9 cellular contexts compared by ENCODE assay signal in the genomic region with DNA sequence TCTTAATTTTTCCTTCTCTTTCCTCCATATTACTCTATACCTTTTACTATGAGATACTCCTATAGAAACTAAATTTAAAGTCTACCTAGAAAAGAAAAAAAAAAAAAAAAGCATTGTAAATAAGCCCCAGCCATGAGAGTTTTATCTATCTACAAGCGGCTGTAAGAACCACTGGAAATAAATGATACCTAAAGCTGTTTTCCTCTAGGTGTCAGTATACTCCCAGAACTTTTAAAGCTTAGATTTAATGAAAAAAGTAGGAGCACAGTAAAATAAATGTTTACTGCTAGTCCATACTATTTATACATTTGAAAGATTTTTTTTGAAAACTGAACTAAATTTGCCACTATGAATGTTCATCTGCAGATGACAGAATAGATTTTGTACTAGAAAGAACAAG. TPM values are rescaled to one million over a fixed set of nuclear protein-coding genes. Genes with fewer than 3 reads are reported as not detected.
DNase-seq lines count a peak whose midpoint lies in the region; ATAC-seq and TF ChIP-seq lines count a peak whose summit lies in the region.
"Had no signal": no experiment of that assay in that cellular context is flagged by ENCODE, and none has a peak within 500 bp of the region (broad histone marks: within the 10 kb centered on the region; RNA-seq: fewer than 3 reads in every experiment).

No MANE protein-coding gene starts in this region.

- no peak overlapping the region for H3K4me3 Mint-ChIP-seq in Caco-2 (ENCODE audit: unreplicated experiment)

- no TSS peak for BruUV-seq in Caco-2 (replicated peaks; lab: Mats Ljungman, UMichigan)

- H3K36me3 ChIP-seq in cardiac muscle cell (no peaks in the 10 kb centered on the region), aorta (ENCODE audit: control insufficient read depth in 1 of 2, insufficient read depth in 2 of 2, low read length in 1 of 2) (no peaks in the 10 kb centered on the region), Caco-2 (ENCODE audit: control insufficient read depth, insufficient read depth, low read length) (no peaks in the 10 kb centered on the region)

- ATAC-seq in left ventricle myocardium superior (peak; percentile 58), aorta (ENCODE audit: low FRiP score) (peak; percentile 74), omental fat pad (ENCODE audit: low FRiP score) (no peak), GM21528 (IDR thresholded peaks at IDR 0.05; ENCODE audit: low FRiP score, unreplicated experiment) (no peak)

- H3K27me3 ChIP-seq in cardiac muscle cell (no peaks in the 10 kb centered on the region), aorta (ENCODE audit: control insufficient read depth in 1 of 2, insufficient read depth in 2 of 2, low read length in 1 of 2) (no peaks in the 10 kb centered on the region), Caco-2 (replicated peaks; ENCODE audit: control insufficient read depth, insufficient read depth, low read length) (no peaks in the 10 kb centered on the region)

- TF ChIP-seq CTCF in cardiac muscle cell (IDR thresholded peaks at IDR 0.05; ENCODE audit: low read depth, low read length): peak; percentile 60
- no peak for TF ChIP-seq CTCF in omental fat pad (IDR thresholded peaks at IDR 0.05)
- peak in 1 of 2 experiments; percentile 36 for TF ChIP-seq CTCF in Caco-2 (IDR thresholded peaks at IDR 0.05; ENCODE audit: insufficient read depth in 1 of 2, low read depth in 1 of 2, low read length in 1 of 2, severe bottlenecking in 1 of 2, unreplicated experiment in 1 of 2)

- intact Hi-C loops in cardiac septum (cut with DNase I) (no loop called here), left ventricle myocardium superior (cut with micrococcal nuclease) (loop anchor here (2.0 kb wide), 1 partner anchor 369 kb away; no protein-coding TSS in a partner anchor), aorta (cut with DNase I) (loop anchor here in 1 of 2 donors (2.0 to 10.0 kb wide), 2 partner anchors 165 to 365 kb away; no protein-coding TSS in a partner anchor), Caco-2 (cut with micrococcal nuclease; ENCODE audit: unreplicated experiment) (loop anchor here (1.0 to 5.0 kb wide), 3 partner anchors 99 to 268 kb away; no protein-coding TSS in a partner anchor)

- H3K4me3 ChIP-seq in cardiac muscle cell: no peak overlapping the region
- H3K4me3 ChIP-seq in aorta (ENCODE audit: low read length in 2 of 2): no peak overlapping the region
- H3K4me3 ChIP-seq in Caco-2 (ENCODE audit: low read depth, low read length): no peak overlapping the region

- peaks cover 3% of the 10 kb centered on the region for H3K27me3 Mint-ChIP-seq in Caco-2 (ENCODE audit: insufficient read depth, unreplicated experiment)

- CTCF ChIA-PET in Caco-2 (lab: Charles Lee): interaction anchor here (0.6 to 1.6 kb wide), 6 partner anchors 17 to 315 kb away, joined by 3 to 4 read pairs (median 3); no protein-coding TSS in a partner anchor

- H3K27ac ChIP-seq in cardiac muscle cell: no peak overlapping the region
- no peak overlapping the region for H3K27ac ChIP-seq in aorta (ENCODE audit: low read depth in 1 of 2, low read length in 2 of 2)

- POLR2A ChIA-PET in Caco-2 (lab: Charles Lee): no interaction called here

- H3K9me3 ChIP-seq in cardiac muscle cell (ENCODE audit: low read depth) (no peaks in the 10 kb centered on the region), aorta (ENCODE audit: control insufficient read depth, low read length) (no peaks in the 10 kb centered on the region), Caco-2 (no peaks in the 10 kb centered on the region)

- DNase-seq in cardiac muscle cell (ENCODE audit: low read depth in 1 of 2, low spot score in 1 of 2): peak; percentile 26 to 68
- DNase-seq in cardiac septum (ENCODE audit: low spot score): no peak
- peak; percentile 16 for DNase-seq in SK-N-DZ (ENCODE audit: low spot score)
- DNase-seq in left ventricle myocardium superior: no peak
- no peak for DNase-seq in aorta
- DNase-seq in omental fat pad (ENCODE audit: low spot score): no peak
- DNase-seq in Caco-2: no peak

- no peaks in the 10 kb centered on the region for H3K4me1 Mint-ChIP-seq in Caco-2 (ENCODE audit: low read depth, unreplicated experiment)

- H3K36me3 Mint-ChIP-seq in Caco-2 (ENCODE audit: insufficient read depth, unreplicated experiment): no peaks in the 10 kb centered on the region

- no peaks in the 10 kb centered on the region for H3K9me3 Mint-ChIP-seq in Caco-2 (ENCODE audit: unreplicated experiment)

- H3K4me1 ChIP-seq in cardiac muscle cell (ENCODE audit: low read depth): peaks cover 13% of the 10 kb centered on the region
- H3K4me1 ChIP-seq in aorta (ENCODE audit: control insufficient read depth in 1 of 2, insufficient read depth in 2 of 2, low read length in 2 of 2): no peaks in the 10 kb centered on the region
- H3K4me1 ChIP-seq in Caco-2: no peaks in the 10 kb centered on the region

- 4 to 10% methylated on average over 1 of the region's 1 CpG for WGBS in aorta, 2 donors

- no peak overlapping the region for H3K27ac Mint-ChIP-seq in Caco-2 (ENCODE audit: unreplicated experiment)

RNA-seq across cellular contexts. Expression of a gene that starts 26.2 kb away (rescaled TPM):
- 0.48 TPM in 1 of 2 replicates, not detected in the other for total RNA-seq in cardiac muscle cell
- 0.59 TPM in 1 of 2 replicates, not detected in the other for polyA plus RNA-seq in cardiac muscle cell
- 102 TPM for total RNA-seq in cardiac septum
- polyA plus RNA-seq in SK-N-DZ (2014; cell fraction: cytosol; rRNA removed): not detected in 2 replicates
- 0.17 and 0.76 TPM in 2 replicates for polyA plus RNA-seq in SK-N-DZ (2014; cell fraction: nucleus; rRNA removed)
- total RNA-seq in left ventricle myocardium superior: 43.8 TPM
- 1 to 10 TPM; 1.0 to 1.1 TPM for total RNA-seq in aorta
- polyA plus RNA-seq in aorta: 1 to 10 TPM in 1 of 2 donors, not detected in 1; 2.9 TPM
- 1 to 10 TPM in 1 of 4 donors, not detected in 3; 1.7 TPM for total RNA-seq in omental fat pad
- not detected in 2 replicates for total RNA-seq in Caco-2 (2022)
- total RNA-seq: skeletal muscle tissue had no signal

RNA-seq across cellular contexts. Expression of a gene that starts 55.4 kb away (rescaled TPM):
- total RNA-seq in cardiac muscle cell (0.67 and 0.86 TPM in 2 replicates), cardiac septum (2.6 TPM), left ventricle myocardium superior (2.4 TPM), aorta (10 to 100 TPM; 18.6 to 25.1 TPM), omental fat pad (10 to 100 TPM in 2 of 4 donors, 1 to 10 TPM in 2; 7.6 to 23.3 (median 12.5) TPM), Caco-2 (2022) (0.58 TPM in 1 of 2 replicates, not detected in the other)
- polyA plus RNA-seq in cardiac muscle cell (0.61 and 1.5 TPM in 2 replicates), aorta (10 to 100 TPM; 13.5 to 26.4 TPM)
- 0.35 TPM in 1 of 2 replicates, not detected in the other for polyA plus RNA-seq in SK-N-DZ (2014; cell fraction: cytosol; rRNA removed)
- polyA plus RNA-seq in SK-N-DZ (2014; cell fraction: nucleus; rRNA removed): 0.31 and 0.91 TPM in 2 replicates

Comparison
In these comparisons a context has a peak if more than half of its experiments do, and no peak if none do; other contexts are left out.
1. DNase-seq: peak in cardiac muscle cell (2 of 2) and SK-N-DZ (single experiment); none in cardiac septum (single experiment), left ventricle myocardium superior (single experiment), aorta (0 of 2), omental fat pad (single experiment) and Caco-2 (0 of 2).
2. RNA of a gene that starts 26.2 kb away (total RNA-seq): 102 TPM in cardiac septum (single experiment) and 43.8 TPM in left ventricle myocardium superior (single experiment); 1.0 to 1.1 TPM in aorta, 0.48 TPM in cardiac muscle cell, 1.7 TPM in omental fat pad and not detected in Caco-2; every median in the first group is over 10 times any median in the second.
3. ATAC-seq: peak in left ventricle myocardium superior (single experiment) and aorta (single experiment); none in omental fat pad (single experiment) and GM21528 (single experiment).